1 cellular context compared by ENCODE assay signal in genomic region chr20:2315440-2315778, GRCh38.
TF ChIP-seq lines count a peak whose summit lies in the region.

No MANE protein-coding gene starts in this region.

TF ChIP-seq in HCT116, 20 proteins besides CTCF, POLR2A, EP300 and RAD21 (continued from another document):
- TF ChIP-seq EZH2phosphoT487 (IDR thresholded peaks at IDR 0.05; ENCODE audit: borderline replicate concordance): no peak
- TF ChIP-seq MAX (IDR thresholded peaks at IDR 0.05): no peak
- no peak for TF ChIP-seq ATF3 (IDR thresholded peaks at IDR 0.05)
- TF ChIP-seq SRF (IDR thresholded peaks at IDR 0.05; ENCODE audit: low read depth): no peak
- TF ChIP-seq FOSL1 (IDR thresholded peaks at IDR 0.05; ENCODE audit: low read depth): no peak
- no peak for TF ChIP-seq TCF7L2 (IDR thresholded peaks at IDR 0.05; ENCODE audit: borderline replicate concordance, extremely low read depth, insufficient read depth, insufficient read length)
- TF ChIP-seq REST (IDR thresholded peaks at IDR 0.05; ENCODE audit: low read depth): no peak
- TF ChIP-seq EGR1 (IDR thresholded peaks at IDR 0.05; ENCODE audit: low read depth): no peak
- no peak for TF ChIP-seq EZH2 (IDR thresholded peaks at IDR 0.05)
- no peak; the same call in 1 of the 2 replicates for TF ChIP-seq ZFX (IDR thresholded peaks at IDR 0.05)
- no peak for TF ChIP-seq SP1 (IDR thresholded peaks at IDR 0.05; ENCODE audit: low read depth)
- no peak for TF ChIP-seq ZBTB33 (IDR thresholded peaks at IDR 0.05; ENCODE audit: extremely low read depth, insufficient replicate concordance, low read length)
